ENCODE assay signal across 1 cellular context in genomic region chr4:189436207-189436606, GRCh38.
TF ChIP-seq lines count a peak whose summit lies in the region.

No MANE protein-coding gene starts in this region.

TF ChIP-seq in SK-N-SH treated with all-trans-retinoic acid at 6 μM for 48 hours, 23 proteins besides CTCF, POLR2A, EP300 and RAD21 (continued from another document):
- no peak for TF ChIP-seq ZFP30 (CRISPR knock-in tag; IDR thresholded peaks at IDR 0.05)
